In genomic region chr2:206062724-206063123, GRCh38 we compare ENCODE assay signal across 13 cellular contexts.
"Had no signal": no experiment of that assay in that cellular context is flagged by ENCODE, and none has a peak within 500 bp of the region (broad histone marks: within the 10 kb centered on the region; RNA-seq: fewer than 3 reads in every experiment).

No MANE protein-coding gene starts in this region.

- H2AFZ ChIP-seq: hepatocyte had no signal

- H3K4me3 Mint-ChIP-seq: activated CD8-positive, alpha-beta memory T cell treated with anti-CD3 and anti-CD28 coated beads, Interleukin-2, amount 10 ng/mL, durations not matched to agents 7 days and 5 days; mesothelial cell of epicardium had no signal

- ATAC-seq: activated CD8-positive, alpha-beta memory T cell treated with anti-CD3 and anti-CD28 coated beads, Interleukin-2, amount 10 ng/mL, durations not matched to agents 7 days and 5 days; gastroesophageal sphincter; pancreas had no signal

- H3K27ac Mint-ChIP-seq: activated CD8-positive, alpha-beta memory T cell treated with anti-CD3 and anti-CD28 coated beads, Interleukin-2, amount 10 ng/mL, durations not matched to agents 7 days and 5 days; mesothelial cell of epicardium had no signal

- H3K27me3 ChIP-seq: cardiac muscle cell, gastroesophageal sphincter, hepatocyte, pancreas, tibial artery, vagina had no signal

- H3K36me3 ChIP-seq: cardiac muscle cell had no signal

- H3K4me2 ChIP-seq: hepatocyte had no signal

- H3K4me3 ChIP-seq: cardiac muscle cell, gastroesophageal sphincter, hepatocyte, pancreas, tibial artery, vagina had no signal

- H3K27ac ChIP-seq: cardiac muscle cell, gastroesophageal sphincter, hepatocyte, pancreas, tibial artery, vagina had no signal

- H3K27me3 Mint-ChIP-seq: activated CD8-positive, alpha-beta memory T cell treated with anti-CD3 and anti-CD28 coated beads, Interleukin-2, amount 10 ng/mL, durations not matched to agents 7 days and 5 days had no signal

- H3K4me1 ChIP-seq: gastroesophageal sphincter, pancreas, tibial artery, vagina had no signal

- DNase-seq: activated CD8-positive, alpha-beta memory T cell treated with anti-CD3 and anti-CD28 coated beads, Interleukin-2, amount 10 ng/mL, durations not matched to agents 7 days and 5 days; activated gamma-delta T cell treated with Interleukin-2 at 50 U/mL for 16 hours; activated T-cell treated with anti-CD3 and anti-CD28 coated beads, Interleukin-2, amount 50 U/mL, for 48 hours; kidney glomerular epithelial cell; pancreas; retina; small intestine; tibial artery had no signal

- H3K9me3 ChIP-seq: gastroesophageal sphincter, pancreas, tibial artery, vagina had no signal
